Comparison of ENCODE assay signal across 29 cellular contexts in the genomic region with DNA sequence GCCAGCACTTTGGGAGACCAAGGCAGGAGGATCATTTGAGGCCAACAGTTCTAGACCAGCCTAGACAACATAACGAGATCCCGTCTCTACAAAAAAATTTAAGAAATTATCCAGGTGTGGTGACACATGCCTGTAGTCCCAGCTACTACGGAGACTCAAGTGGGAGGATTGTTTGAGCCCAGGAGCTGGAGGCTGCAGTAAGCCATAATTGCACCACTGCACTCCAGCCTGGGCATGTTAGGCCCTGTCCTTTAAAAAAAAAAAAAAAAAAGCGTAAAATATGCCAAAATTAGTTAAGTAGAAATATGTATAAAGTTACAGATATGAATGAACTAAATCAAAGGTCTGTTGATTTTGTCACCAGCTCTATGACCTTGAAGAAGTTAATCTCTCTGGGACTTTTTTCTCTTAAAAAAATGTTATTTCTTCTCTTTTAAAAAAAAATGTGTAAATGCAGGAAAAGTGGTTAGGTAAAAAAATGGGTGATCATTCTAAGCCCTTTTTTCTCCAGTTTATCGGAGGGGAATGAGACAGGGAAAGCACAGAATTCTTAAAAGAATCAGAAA. TPM values are rescaled to one million over a fixed set of nuclear protein-coding genes. Genes with fewer than 3 reads are reported as not detected.
DNase-seq lines count a peak whose midpoint lies in the region; ATAC-seq and TF ChIP-seq lines count a peak whose summit lies in the region.
"Had no signal": no experiment of that assay in that cellular context is flagged by ENCODE, and none has a peak within 500 bp of the region (broad histone marks: within the 10 kb centered on the region; RNA-seq: fewer than 3 reads in every experiment).

No MANE protein-coding gene starts in this region.

- peaks cover 0 to 28% of the 10 kb centered on the region in 2 donors for H3K36me3 ChIP-seq in gastrocnemius medialis
- H3K36me3 ChIP-seq: tibial nerve, WERI-Rb-1 had no signal

- BruUV-seq in Calu3 (replicated peaks; lab: Mats Ljungman, UMichigan) = no TSS peak

- no peak for TF ChIP-seq POLR2A in gastrocnemius medialis (IDR thresholded peaks at IDR 0.05)

- DNase-seq in NCI-H2171 treated with DMSO at 0.1 percent for 48 hours (lab: John Stamatoyannopoulos, UW) (peak; percentile 16), NCI-H2171 (lab: John Stamatoyannopoulos, UW) (no peak), Calu3 (no peak), gastrocnemius medialis (no peak), T-helper 17 cell (no peak)
- DNase-seq in effector memory CD8-positive, alpha-beta T cell = no peak
- DNase-seq: 8988T; activated CD4-positive, alpha-beta T cell treated with anti-CD3 and anti-CD28 coated beads for 4 hours; activated naive CD4-positive, alpha-beta T cell treated with anti-CD3 and anti-CD28 coated beads, Interleukin-2, amount 50 U/mL, for 16 hours; CD4-positive, CD25-positive, alpha-beta regulatory T cell; EL; islet precursor cell; Karpas-422; NCI-H1417 treated with DMSO at 0.1 percent for 48 hours; NCI-H2081; NCI-H446; NCI-H748 treated with DMSO at 0.1 percent for 48 hours; SIG-M5; stimulated activated CD4-positive, alpha-beta T cell treated with anti-CD3 and anti-CD28 coated beads, Interleukin-15, amount 100 ng/mL, for 24 hours; stimulated activated CD4-positive, alpha-beta T cell treated with anti-CD3 and anti-CD28 coated beads, Interleukin-4, amount 100 ng/mL, for 4 hours; T1000; WERI-Rb-1 had no signal

- H3K27me3 Mint-ChIP-seq in Calu3 (ENCODE audit: unreplicated experiment) (no peaks in the 10 kb centered on the region), T-helper 17 cell (no peaks in the 10 kb centered on the region)
- H3K27me3 Mint-ChIP-seq in effector memory CD8-positive, alpha-beta T cell = no peaks in the 10 kb centered on the region
- H3K27me3 Mint-ChIP-seq: activated T-helper 17 cell treated with anti-CD3 and anti-CD28 coated beads, Interleukin-2, amount 50 U/mL, for 72 hours; CD4-positive, CD25-positive, alpha-beta regulatory T cell; progenitor cell of endocrine pancreas had no signal

- H3K9me3 Mint-ChIP-seq in Calu3 (ENCODE audit: low read depth, unreplicated experiment) = no peaks in the 10 kb centered on the region
- no peaks in the 10 kb centered on the region for H3K9me3 Mint-ChIP-seq in effector memory CD8-positive, alpha-beta T cell
- H3K9me3 Mint-ChIP-seq: activated T-helper 17 cell treated with anti-CD3 and anti-CD28 coated beads, Interleukin-2, amount 50 U/mL, for 72 hours; CD4-positive, CD25-positive, alpha-beta regulatory T cell had no signal

- H3K4me3 ChIP-seq in gastrocnemius medialis = peak overlapping the region; percentile 75 to 87 (median 82)

- no peak for ATAC-seq in effector memory CD8-positive, alpha-beta T cell (replicated peaks)
- ATAC-seq in gastrocnemius medialis (no peak), GM21447 (IDR thresholded peaks at IDR 0.05; ENCODE audit: unreplicated experiment) (no peak), HG02938 (IDR thresholded peaks at IDR 0.05; ENCODE audit: unreplicated experiment) (no peak), T-helper 17 cell (no peak)
- ATAC-seq: activated T-helper 17 cell treated with anti-CD3 and anti-CD28 coated beads, Interleukin-2, amount 50 U/mL, for 72 hours; Panc1 had no signal

- H3K9me3 ChIP-seq in gastrocnemius medialis (no peaks in the 10 kb centered on the region), T-helper 17 cell (ENCODE audit: control insufficient read depth, low read length, poor library complexity, severe bottlenecking) (no peaks in the 10 kb centered on the region)
- H3K9me3 ChIP-seq: tibial nerve had no signal

- H3K36me3 Mint-ChIP-seq in Calu3 (ENCODE audit: insufficient read depth, unreplicated experiment) = peaks cover 23% of the 10 kb centered on the region
- peaks cover 7% of the 10 kb centered on the region for H3K36me3 Mint-ChIP-seq in effector memory CD8-positive, alpha-beta T cell (ENCODE audit: insufficient read depth)
- peaks cover 12% of the 10 kb centered on the region for H3K36me3 Mint-ChIP-seq in T-helper 17 cell (ENCODE audit: low read depth)

- H3K27ac ChIP-seq in gastrocnemius medialis = peak overlapping the region; percentile 97 to 98 (median 98)
- H3K27ac ChIP-seq: tibial nerve, WERI-Rb-1 had no signal

- peaks cover 58 to 62% of the 10 kb centered on the region in 2 donors for H3K4me1 ChIP-seq in gastrocnemius medialis

- TF ChIP-seq CTCF in Calu3 (IDR thresholded peaks at IDR 0.05; ENCODE audit: unreplicated experiment) (no peak), gastrocnemius medialis (IDR thresholded peaks at IDR 0.05 in 4 of 5, conservative IDR thresholded peaks at IDR 0.05 in 1 of 5) (no peak)

- CTCF ChIA-PET in Calu3 (lab: Charles Lee) = interaction anchor here (0.6 to 1.3 kb wide), 4 partner anchors 11 to 1895 kb away, joined by 3 to 7 read pairs (median 4); no protein-coding TSS in a partner anchor

- in situ Hi-C loops in gastrocnemius medialis (cut with MboI; ENCODE audit: low sequenced_read_pairs in 4 of 4) = loop anchor here in 2 of 4 donors (10.0 kb wide), 2 partner anchors 50 to 120 kb away; no protein-coding TSS in a partner anchor

- H3K27me3 ChIP-seq in gastrocnemius medialis = no peaks in the 10 kb centered on the region
- H3K27me3 ChIP-seq: tibial nerve had no signal

- H3K4me3 Mint-ChIP-seq in Calu3 (ENCODE audit: low read depth, unreplicated experiment) (peak overlapping the region; percentile 22), T-helper 17 cell (no peak overlapping the region)
- peak overlapping the region; percentile 33 to 48 for H3K4me3 Mint-ChIP-seq in effector memory CD8-positive, alpha-beta T cell
- H3K4me3 Mint-ChIP-seq: mesothelial cell of epicardium had no signal

- no peak overlapping the region for H3K27ac Mint-ChIP-seq in Calu3 (ENCODE audit: unreplicated experiment)
- no peak overlapping the region for H3K27ac Mint-ChIP-seq in effector memory CD8-positive, alpha-beta T cell
- H3K27ac Mint-ChIP-seq in T-helper 17 cell = no peak overlapping the region
- H3K27ac Mint-ChIP-seq: activated T-helper 17 cell treated with anti-CD3 and anti-CD28 coated beads, Interleukin-2, amount 50 U/mL, for 72 hours had no signal

- H3K4me1 Mint-ChIP-seq in Calu3 (ENCODE audit: low read depth, unreplicated experiment) (peaks cover 48% of the 10 kb centered on the region), T-helper 17 cell (peaks cover 59% of the 10 kb centered on the region)
- H3K4me1 Mint-ChIP-seq in effector memory CD8-positive, alpha-beta T cell (ENCODE audit: low read depth in 2 of 2) = peaks cover 47 to 63% of the 10 kb centered on the region in 2 donors

- intact Hi-C loops in Calu3 (cut with micrococcal nuclease; ENCODE audit: unreplicated experiment) = loop anchor here (5.0 kb wide), 1 partner anchor 177 kb away; no protein-coding TSS in a partner anchor
- intact Hi-C loops in gastrocnemius medialis (cut with DNase I; ENCODE audit: low total_unique reads) = no loop called here

RNA-seq across cellular contexts. Expression of gene EGLN1, which starts 7.0 kb away (rescaled TPM):
- 33.3 and 34.9 TPM in 2 replicates for total RNA-seq in Calu3 (2022)
- total RNA-seq in gastrocnemius medialis = 100 to 1,000 TPM; 500 to 862 (median 706) TPM
- 10 to 100 TPM; 13.5 to 17.2 TPM for total RNA-seq in T-helper 17 cell

Comparison
In these comparisons a context has a peak if more than half of its experiments do, and no peak if none do; other contexts are left out.
1. RNA of gene EGLN1, which starts 7.0 kb away (total RNA-seq): 500 to 862 TPM in gastrocnemius medialis; 33.3 to 34.9 TPM in Calu3 and 13.5 to 17.2 TPM in T-helper 17 cell; every median in the first group is over 10 times any median in the second.